In genomic region chrX:121085612-121086010, GRCh38 we compare ENCODE assay signal across 11 cellular contexts.
"Had no signal": no experiment of that assay in that cellular context is flagged by ENCODE, and none has a peak within 500 bp of the region (broad histone marks: within the 10 kb centered on the region; RNA-seq: fewer than 3 reads in every experiment).

No MANE protein-coding gene starts in this region.

- H3K9ac ChIP-seq: KMS-11 had no signal

- H3K27ac ChIP-seq: KMS-11 had no signal

- H3K4me3 Mint-ChIP-seq: GM23338, H9, HFFc6 had no signal

- H3K27ac Mint-ChIP-seq: GM23338, H9, HFFc6 had no signal

- H3K4me3 ChIP-seq: GM23338 had no signal

- FAIRE-seq: H1, H54, HTR-8/SVneo had no signal

- ATAC-seq: GM23338 had no signal

- DNase-seq: H9, HCEC 1CT, HFFc6, IMR-90, Karpas-422, KBM-7 had no signal

- H3K4me2 ChIP-seq: GM23338, KMS-11 had no signal

- H2AFZ ChIP-seq: GM23338 had no signal
